8 cellular contexts compared by ENCODE assay signal in genomic region chrX:49171752-49172279, GRCh38. TPM values are rescaled to one million over a fixed set of nuclear protein-coding genes. Genes with fewer than 3 reads are reported as not detected.
A peak's percentile ranks its signal among the peaks of the same experiment; 100 is the strongest.
DNase-seq lines count a peak whose midpoint lies in the region; ATAC-seq and TF ChIP-seq lines count a peak whose summit lies in the region.

Gene PLP2 (plus strand): TSS chrX:49171898. CDS start chrX:49172001, 103 bp downstream.

- H4K20me1 ChIP-seq in OCI-LY1 (ENCODE audit: insufficient read depth, low read length), result no peaks in the 10 kb centered on the region

- H3K27ac ChIP-seq in OCI-LY1 (ENCODE audit: low read depth, low read length, poor library complexity, severe bottlenecking), result peak within 1 kb of the TSS; percentile 63
- H3K27ac ChIP-seq in ovary, result peak within 1 kb of the TSS; percentile 44 to 81

- H3F3A ChIP-seq in OCI-LY1 (ENCODE audit: insufficient read depth, low read length), result no peaks in the 10 kb centered on the region

- peak within 1 kb of the TSS; percentile 63 for H3K4me2 ChIP-seq in OCI-LY1 (ENCODE audit: low read length)

- H3K9me2 ChIP-seq in OCI-LY1 (ENCODE audit: low read depth, low read length), result no peaks in the 10 kb centered on the region

- H3K4me1 ChIP-seq in OCI-LY1 (ENCODE audit: insufficient read depth, low read length, severe bottlenecking) (peaks cover 30% of the 10 kb centered on the region), ovary (ENCODE audit: insufficient read depth) (no peaks in the 10 kb centered on the region)

- DNase-seq in GM13976 (ENCODE audit: low spot score) (peak; percentile 59), fibroblast of villous mesenchyme (ENCODE audit: low read depth) (peak; percentile 53), ovary (peak; percentile 68 to 78 (median 69)), ureter (ENCODE audit: low spot score) (no peak)
- DNase-seq in activated T-helper 1 cell treated with anti-CD3 and anti-CD28 coated beads, Interleukin-2, amount 50 U/mL, for 16 hours (ENCODE audit: low read depth in 1 of 2, low spot score in 1 of 2), result peak; percentile 42 to 55

- WGBS in ovary, 3 donors, result 35 to 51% (median 45%) methylated on average over 46 of the region's 46 CpGs

- TF ChIP-seq EP300 in ovary (IDR thresholded peaks at IDR 0.05), result no peak

- peak within 1 kb of the TSS; percentile 82 for H3K4me3 ChIP-seq in OCI-LY1 (ENCODE audit: low read depth, low read length, poor library complexity, severe bottlenecking)
- H3K4me3 ChIP-seq in fibroblast of villous mesenchyme (ENCODE audit: low read depth, low read length), result peak within 1 kb of the TSS; percentile 73
- peak within 1 kb of the TSS; percentile 55 for H3K4me3 ChIP-seq in ovary

- H3K79me2 ChIP-seq in OCI-LY1 (ENCODE audit: insufficient read depth, low read length), result no peaks in the 10 kb centered on the region

- TF ChIP-seq POLR2A in ovary (IDR thresholded peaks at IDR 0.05), result no peak

- intact Hi-C loops in ovary (cut with DNase I), result no loop called here

- ATAC-seq in HG02840 (IDR thresholded peaks at IDR 0.05; ENCODE audit: low FRiP score, unreplicated experiment), result peak; percentile 29
- no peak for ATAC-seq in GM18519 (IDR thresholded peaks at IDR 0.05; ENCODE audit: low FRiP score, unreplicated experiment)

- in situ Hi-C loops in GM13976 (cut with MboI; ENCODE audit: low sequenced_read_pairs, unreplicated experiment), result no loop called here

- peak within 1 kb of the TSS; percentile 83 for H3K9ac ChIP-seq in OCI-LY1 (ENCODE audit: low read length)

- no peak within 1 kb of the TSS for H2AFZ ChIP-seq in OCI-LY1 (ENCODE audit: low read length)

- no peak for TF ChIP-seq CTCF in GM13976 (IDR thresholded peaks at IDR 0.05; ENCODE audit: borderline replicate concordance, control extremely low read depth, extremely low read depth, insufficient read depth, missing control alignments)
- TF ChIP-seq CTCF in OCI-LY1 (IDR thresholded peaks at IDR 0.05; ENCODE audit: low read length), result no peak
- TF ChIP-seq CTCF in fibroblast of villous mesenchyme (IDR thresholded peaks at IDR 0.05; ENCODE audit: insufficient read depth, low read depth, low read length), result no peak
- no peak for TF ChIP-seq CTCF in ovary (IDR thresholded peaks at IDR 0.05)

- H3K27me3 ChIP-seq in OCI-LY1 (ENCODE audit: insufficient read depth, low read length) (no peaks in the 10 kb centered on the region), ovary (no peaks in the 10 kb centered on the region)

- no peaks in the 10 kb centered on the region for H3K9me3 ChIP-seq in OCI-LY1 (ENCODE audit: low read length)
- H3K9me3 ChIP-seq in ovary, result no peaks in the 10 kb centered on the region

- H3K36me3 ChIP-seq in OCI-LY1 (ENCODE audit: insufficient read depth, low read length), result peaks cover 33% of the 10 kb centered on the region
- H3K36me3 ChIP-seq in ovary, result no peaks in the 10 kb centered on the region

RNA-seq across cellular contexts. Expression of gene PLP2, which starts in this region (rescaled TPM):
- total RNA-seq in fibroblast of villous mesenchyme (19.0 and 29.6 TPM in 2 replicates), ovary (100 to 1,000 TPM in 5 of 7 donors, 10 to 100 TPM in 2; 16.3 to 116 (median 105) TPM), ureter (141 TPM)
- polyA plus RNA-seq in ovary, result 100 to 1,000 TPM in 1 of 2 donors, 10 to 100 TPM in 1; 92.6 to 244 TPM
